ENCODE assay signal across 18 cellular contexts in genomic region chr2:9836517-9836916, GRCh38. TPM values are rescaled to one million over a fixed set of nuclear protein-coding genes. Genes with fewer than 3 reads are reported as not detected.
DNase-seq lines count a peak whose midpoint lies in the region; ATAC-seq and TF ChIP-seq lines count a peak whose summit lies in the region.
"Had no signal": no experiment of that assay in that cellular context is flagged by ENCODE, and none has a peak within 500 bp of the region (broad histone marks: within the 10 kb centered on the region; RNA-seq: fewer than 3 reads in every experiment).

No MANE protein-coding gene starts in this region.

- no peaks in the 10 kb centered on the region for H3K36me3 Mint-ChIP-seq in mesothelial cell of epicardium
- H3K36me3 Mint-ChIP-seq in T-helper 17 cell (ENCODE audit: low read depth) = no peaks in the 10 kb centered on the region
- H3K36me3 Mint-ChIP-seq: IgD-negative memory B cell had no signal

- peak overlapping the region; percentile 67 for H3K9ac ChIP-seq in adipocyte (ENCODE audit: low read length)
- no peak overlapping the region for H3K9ac ChIP-seq in smooth muscle cell (ENCODE audit: low read depth)

- 98% methylated on average over 3 of the region's 3 CpGs for WGBS in smooth muscle cell (ENCODE audit: low lambda C conversion rate)

- H3K27me3 Mint-ChIP-seq in mesothelial cell of epicardium (ENCODE audit: low read depth) (no peaks in the 10 kb centered on the region), T-helper 17 cell (peaks cover 6% of the 10 kb centered on the region)
- H3K27me3 Mint-ChIP-seq: IgD-negative memory B cell had no signal

- H3K9me3 Mint-ChIP-seq in mesothelial cell of epicardium = peaks cover 6% of the 10 kb centered on the region
- H3K9me3 Mint-ChIP-seq: IgD-negative memory B cell had no signal

- H3K36me3 ChIP-seq in ACC112 (ENCODE audit: insufficient read depth, low read length) (no peaks in the 10 kb centered on the region), adipocyte (ENCODE audit: control insufficient read depth, insufficient read depth, low read length, severe bottlenecking) (no peaks in the 10 kb centered on the region), smooth muscle cell (ENCODE audit: low read depth) (no peaks in the 10 kb centered on the region)
- H3K36me3 ChIP-seq: SJSA1 had no signal

- ATAC-seq in HG03139 (IDR thresholded peaks at IDR 0.05; ENCODE audit: unreplicated experiment) = no peak
- ATAC-seq in T-helper 17 cell = no peak

- TF ChIP-seq CTCF in mesothelial cell of epicardium (IDR thresholded peaks at IDR 0.05; ENCODE audit: unreplicated experiment) (no peak), smooth muscle cell (IDR thresholded peaks at IDR 0.05; ENCODE audit: borderline replicate concordance, insufficient read depth, poor library complexity, severe bottlenecking) (no peak)

- no peaks in the 10 kb centered on the region for H4K20me1 ChIP-seq in smooth muscle cell (ENCODE audit: low read depth)

- H3K4me1 Mint-ChIP-seq in mesothelial cell of epicardium (peaks cover 27% of the 10 kb centered on the region), T-helper 17 cell (peaks cover 10% of the 10 kb centered on the region)

- H3K9me3 ChIP-seq in adipocyte (ENCODE audit: control insufficient read depth, low read length) (no peaks in the 10 kb centered on the region), smooth muscle cell (replicated peaks; ENCODE audit: low read depth) (no peaks in the 10 kb centered on the region), T-helper 17 cell (ENCODE audit: control insufficient read depth, low read length, poor library complexity, severe bottlenecking) (no peaks in the 10 kb centered on the region)
- H3K9me3 ChIP-seq: SJSA1 had no signal

- H3K4me3 Mint-ChIP-seq in mesothelial cell of epicardium (no peak overlapping the region), T-helper 17 cell (no peak overlapping the region)
- H3K4me3 Mint-ChIP-seq: IgD-negative memory B cell had no signal

- H3K27me3 ChIP-seq in ACC112 (ENCODE audit: insufficient read depth, low read length) = no peaks in the 10 kb centered on the region
- no peaks in the 10 kb centered on the region for H3K27me3 ChIP-seq in adipocyte (replicated peaks; ENCODE audit: control insufficient read depth, insufficient read depth, low read length)
- no peaks in the 10 kb centered on the region for H3K27me3 ChIP-seq in smooth muscle cell (ENCODE audit: low read depth)
- H3K27me3 ChIP-seq: SJSA1 had no signal

- H3F3A ChIP-seq in smooth muscle cell (ENCODE audit: low read depth) = peaks cover 4% of the 10 kb centered on the region

- H3K4me1 ChIP-seq in ACC112 (ENCODE audit: control insufficient read depth, insufficient read depth, low read length, unreplicated experiment) (peaks cover 13% of the 10 kb centered on the region), adipocyte (ENCODE audit: control insufficient read depth, insufficient read depth, low read length) (peaks cover 19% of the 10 kb centered on the region), smooth muscle cell (ENCODE audit: low read depth) (peaks cover 3% of the 10 kb centered on the region)

- H3K4me2 ChIP-seq in smooth muscle cell = peak overlapping the region; percentile 14

- H3K27ac ChIP-seq in ACC112 (ENCODE audit: low read depth, low read length) (0 out of 2 replicates have a peak overlapping the region, but pooled peaks have one; percentile 18), smooth muscle cell (ENCODE audit: low read depth) (peak overlapping the region; percentile 11)
- H3K27ac ChIP-seq: SJSA1 had no signal

- H3K4me3 ChIP-seq in ACC112 (ENCODE audit: low read depth, low read length) (no peak overlapping the region), adipocyte (ENCODE audit: low read length) (peak overlapping the region; percentile 48), smooth muscle cell (no peak overlapping the region)
- H3K4me3 ChIP-seq: SJSA1 had no signal

- H3K79me2 ChIP-seq in ACC112 (ENCODE audit: control insufficient read depth, insufficient read depth, low read length, unreplicated experiment) (no peaks in the 10 kb centered on the region), smooth muscle cell (ENCODE audit: low read depth) (no peaks in the 10 kb centered on the region)

- H3K27ac Mint-ChIP-seq in mesothelial cell of epicardium (peak overlapping the region; percentile 36), T-helper 17 cell (no peak overlapping the region)

- peak overlapping the region; percentile 48 for H2AFZ ChIP-seq in ACC112 (ENCODE audit: low read length, unreplicated experiment)
- H2AFZ ChIP-seq in smooth muscle cell (ENCODE audit: low read depth) = no peak overlapping the region

- DNase-seq in adipocyte (ENCODE audit: low read depth) = no peak
- no peak for DNase-seq in mesothelial cell of epicardium (ENCODE audit: low spot score in 2 of 2, unreplicated experiment in 2 of 2)
- DNase-seq in smooth muscle cell (lab: John Stamatoyannopoulos, UW; ENCODE audit: unreplicated experiment) = no peak
- no peak for DNase-seq in activated naive CD4-positive, alpha-beta T cell treated with anti-CD3 and anti-CD28 coated beads, Interleukin-2, amount 50 U/mL, for 16 hours
- no peak for DNase-seq in T-helper 17 cell
- DNase-seq in RKO (ENCODE audit: low spot score) = no peak
- DNase-seq: C1 segment of cervical spinal cord, COR-L47, DMS53, H7, NCI-H1417 treated with DMSO at 0.1 percent for 48 hours, NCI-H2029, NCI-H2171 treated with DMSO at 0.1 percent for 48 hours, NCI-H774 had no signal

RNA-seq across cellular contexts. Expression of gene TAF1B, which starts 6.8 kb away (rescaled TPM):
- total RNA-seq in mesothelial cell of epicardium (28.2 to 33.1 TPM (median 28.9 TPM) in 3 replicates), smooth muscle cell (11.2 and 41.9 TPM in 2 replicates), T-helper 17 cell (10 to 100 TPM; 15.3 to 19.9 TPM)
- polyA plus RNA-seq in smooth muscle cell = 4.5 and 8.5 TPM in 2 replicates
